Comparison of ENCODE assay signal across 22 cellular contexts in the genomic region with DNA sequence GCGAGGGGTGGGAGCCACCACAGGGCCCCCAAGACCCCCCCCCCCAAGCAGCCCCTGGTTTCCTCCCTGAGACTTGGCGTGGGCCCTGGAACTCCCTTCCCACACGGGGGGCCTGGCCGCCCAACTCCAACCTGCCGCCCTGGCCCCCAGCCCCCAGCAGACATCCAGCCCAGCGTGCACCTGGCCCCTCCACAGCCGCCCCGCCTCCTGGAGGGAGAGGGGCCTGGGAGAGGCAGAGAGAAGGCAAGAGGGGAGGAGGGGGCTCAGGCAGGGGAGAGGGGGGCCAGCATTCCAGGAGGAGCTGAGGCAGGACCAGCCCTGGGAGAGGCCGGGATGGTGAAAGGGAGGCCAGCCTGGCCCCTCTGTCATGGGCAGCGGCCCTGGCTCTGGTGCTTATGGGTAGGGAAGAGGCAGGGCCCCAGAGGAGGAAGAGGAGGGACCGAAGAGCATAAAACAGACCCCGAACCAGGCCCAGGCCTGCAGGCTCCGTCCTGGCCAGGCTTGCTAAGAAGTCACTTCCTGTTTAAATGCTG. TPM values are rescaled to one million over a fixed set of nuclear protein-coding genes. Genes with fewer than 3 reads are reported as not detected.
DNase-seq lines count a peak whose midpoint lies in the region; ATAC-seq and TF ChIP-seq lines count a peak whose summit lies in the region.
"Had no signal": no experiment of that assay in that cellular context is flagged by ENCODE, and none has a peak within 500 bp of the region (broad histone marks: within the 10 kb centered on the region; RNA-seq: fewer than 3 reads in every experiment).

No MANE protein-coding gene starts in this region.

- H3K27ac Mint-ChIP-seq in activated CD8-positive, alpha-beta memory T cell treated with anti-CD3 and anti-CD28 coated beads, Interleukin-2, amount 10 ng/mL, durations not matched to agents 7 days and 5 days: no peak overlapping the region
- no peak overlapping the region for H3K27ac Mint-ChIP-seq in activated naive CD8-positive, alpha-beta T cell treated with anti-CD3 and anti-CD28 coated beads, Interleukin-2, amount 50 U/mL, for 24 hours
- H3K27ac Mint-ChIP-seq: activated naive CD8-positive, alpha-beta T cell; effector memory CD8-positive, alpha-beta T cell; neural progenitor cell; T-helper 17 cell had no signal

- TF ChIP-seq POLR2A in body of pancreas (IDR thresholded peaks at IDR 0.05): no peak

- H4K20me1 ChIP-seq in osteoblast (ENCODE audit: insufficient read depth, low read length): peaks cover 40% of the 10 kb centered on the region

- intact Hi-C loops in body of pancreas (cut with DNase I): no loop called here
- intact Hi-C loops in upper lobe of right lung (cut with DNase I): no loop called here

- H3K9me3 Mint-ChIP-seq in activated CD8-positive, alpha-beta memory T cell treated with anti-CD3 and anti-CD28 coated beads, Interleukin-2, amount 10 ng/mL, durations not matched to agents 7 days and 5 days (ENCODE audit: low read depth): no peaks in the 10 kb centered on the region
- no peaks in the 10 kb centered on the region for H3K9me3 Mint-ChIP-seq in activated naive CD8-positive, alpha-beta T cell treated with anti-CD3 and anti-CD28 coated beads, Interleukin-2, amount 50 U/mL, for 24 hours
- H3K9me3 Mint-ChIP-seq: effector memory CD8-positive, alpha-beta T cell had no signal

- TF ChIP-seq CTCF in body of pancreas (IDR thresholded peaks at IDR 0.05) (no peak), osteoblast (IDR thresholded peaks at IDR 0.05; ENCODE audit: extremely low read depth, low read depth, low read length) (no peak), upper lobe of right lung (IDR thresholded peaks at IDR 0.05) (no peak)

- H3K4me1 Mint-ChIP-seq in activated CD8-positive, alpha-beta memory T cell treated with anti-CD3 and anti-CD28 coated beads, Interleukin-2, amount 10 ng/mL, durations not matched to agents 7 days and 5 days: peaks cover 4% of the 10 kb centered on the region
- H3K4me1 Mint-ChIP-seq in activated naive CD8-positive, alpha-beta T cell treated with anti-CD3 and anti-CD28 coated beads, Interleukin-2, amount 50 U/mL, for 24 hours: no peaks in the 10 kb centered on the region
- H3K4me1 Mint-ChIP-seq: neural progenitor cell, T-helper 17 cell had no signal

- peak; percentile 15 for ATAC-seq in body of pancreas
- no peak for ATAC-seq in upper lobe of right lung
- ATAC-seq in activated CD8-positive, alpha-beta memory T cell treated with anti-CD3 and anti-CD28 coated beads, Interleukin-2, amount 10 ng/mL, durations not matched to agents 7 days and 5 days: no peak
- no peak for ATAC-seq in activated naive CD8-positive, alpha-beta T cell treated with anti-CD3 and anti-CD28 coated beads, Interleukin-2, amount 50 U/mL, for 24 hours
- ATAC-seq: effector memory CD8-positive, alpha-beta T cell; gastrocnemius medialis; T-helper 17 cell had no signal

- H3K4me3 ChIP-seq in H7 (ENCODE audit: insufficient read depth, low read depth, low read length) (no peak overlapping the region), body of pancreas (no peak overlapping the region), osteoblast (ENCODE audit: insufficient read depth, low read length) (no peak overlapping the region), upper lobe of right lung (no peak overlapping the region)
- H3K4me3 ChIP-seq: gastrocnemius medialis, GM23248, lung, neural progenitor cell, stomach had no signal

- peak; percentile 70 for DNase-seq in H7
- no peak for DNase-seq in body of pancreas
- DNase-seq in osteoblast (ENCODE audit: insufficient read length, low spot score, missing footprints): peak; percentile 84
- DNase-seq in upper lobe of right lung: peak; percentile 60
- DNase-seq in NCI-H1694 treated with DMSO at 0.1 percent for 48 hours (lab: John Stamatoyannopoulos, UW): no peak
- no peak for DNase-seq in activated CD8-positive, alpha-beta memory T cell treated with anti-CD3 and anti-CD28 coated beads, Interleukin-2, amount 10 ng/mL, durations not matched to agents 7 days and 5 days
- DNase-seq in activated naive CD8-positive, alpha-beta T cell treated with anti-CD3 and anti-CD28 coated beads, Interleukin-2, amount 50 U/mL, for 24 hours: no peak
- DNase-seq: activated CD4-positive, alpha-beta T cell treated with anti-CD3 and anti-CD28 coated beads for 48 hours; AML-193; cerebellar nuclear complex; DND-41; effector memory CD8-positive, alpha-beta T cell; GM23248; NCI-H1105 treated with DMSO at 0.1 percent for 48 hours; stimulated activated CD4-positive, alpha-beta T cell treated with anti-CD3 and anti-CD28 coated beads, Interleukin-12 subunit alpha, Interleukin-12 subunit beta, amount 100 ng/mL, for 4 hours; stomach; T-helper 17 cell had no signal

- H3K4me1 ChIP-seq in body of pancreas (no peaks in the 10 kb centered on the region), osteoblast (ENCODE audit: insufficient read depth, low read length) (peaks cover 7% of the 10 kb centered on the region), upper lobe of right lung (no peaks in the 10 kb centered on the region)
- H3K4me1 ChIP-seq: gastrocnemius medialis, neural progenitor cell had no signal

- H3K27ac ChIP-seq in body of pancreas (no peak overlapping the region), osteoblast (ENCODE audit: low read depth, low read length) (no peak overlapping the region), upper lobe of right lung (peak overlapping the region; percentile 11)
- H3K27ac ChIP-seq: gastrocnemius medialis, GM23248, neural progenitor cell had no signal

- H3K36me3 Mint-ChIP-seq in activated CD8-positive, alpha-beta memory T cell treated with anti-CD3 and anti-CD28 coated beads, Interleukin-2, amount 10 ng/mL, durations not matched to agents 7 days and 5 days: no peaks in the 10 kb centered on the region
- no peaks in the 10 kb centered on the region for H3K36me3 Mint-ChIP-seq in activated naive CD8-positive, alpha-beta T cell treated with anti-CD3 and anti-CD28 coated beads, Interleukin-2, amount 50 U/mL, for 24 hours (ENCODE audit: low read depth)

- H3K27me3 Mint-ChIP-seq in activated CD8-positive, alpha-beta memory T cell treated with anti-CD3 and anti-CD28 coated beads, Interleukin-2, amount 10 ng/mL, durations not matched to agents 7 days and 5 days: no peaks in the 10 kb centered on the region
- H3K27me3 Mint-ChIP-seq in activated naive CD8-positive, alpha-beta T cell treated with anti-CD3 and anti-CD28 coated beads, Interleukin-2, amount 50 U/mL, for 24 hours: no peaks in the 10 kb centered on the region
- H3K27me3 Mint-ChIP-seq: activated naive CD8-positive, alpha-beta T cell; effector memory CD8-positive, alpha-beta T cell; T-helper 17 cell had no signal

- H3K4me3 Mint-ChIP-seq in activated CD8-positive, alpha-beta memory T cell treated with anti-CD3 and anti-CD28 coated beads, Interleukin-2, amount 10 ng/mL, durations not matched to agents 7 days and 5 days: no peak overlapping the region
- no peak overlapping the region for H3K4me3 Mint-ChIP-seq in activated naive CD8-positive, alpha-beta T cell treated with anti-CD3 and anti-CD28 coated beads, Interleukin-2, amount 50 U/mL, for 24 hours
- H3K4me3 Mint-ChIP-seq: activated naive CD8-positive, alpha-beta T cell; neural progenitor cell; T-helper 17 cell had no signal

- 89 to 92% methylated on average over 5 to 8 of the region's 13 CpGs for WGBS in body of pancreas, 2 donors

- H2AFZ ChIP-seq in osteoblast (ENCODE audit: low read length): no peak overlapping the region
- H2AFZ ChIP-seq: GM23248, neural progenitor cell had no signal

- CTCF ChIA-PET in activated CD8-positive, alpha-beta memory T cell treated with anti-CD3 and anti-CD28 coated beads, Interleukin-2, amount 10 ng/mL, durations not matched to agents 7 days and 5 days (lab: Charles Lee): no interaction called here

- no peaks in the 10 kb centered on the region for H3K27me3 ChIP-seq in H7 (ENCODE audit: control insufficient read depth, insufficient read depth, low read length)
- no peaks in the 10 kb centered on the region for H3K27me3 ChIP-seq in body of pancreas
- H3K27me3 ChIP-seq in osteoblast (ENCODE audit: insufficient read depth, low read length): no peaks in the 10 kb centered on the region
- no peaks in the 10 kb centered on the region for H3K27me3 ChIP-seq in upper lobe of right lung
- H3K27me3 ChIP-seq: gastrocnemius medialis, neural progenitor cell, stomach had no signal

- no peaks in the 10 kb centered on the region for H3K9me3 ChIP-seq in body of pancreas
- H3K9me3 ChIP-seq in osteoblast (ENCODE audit: low read depth, low read length): no peaks in the 10 kb centered on the region
- H3K9me3 ChIP-seq in upper lobe of right lung: no peaks in the 10 kb centered on the region
- H3K9me3 ChIP-seq: gastrocnemius medialis, stomach had no signal

- no peak overlapping the region for H3K4me2 ChIP-seq in osteoblast (ENCODE audit: insufficient read depth, low read length)
- H3K4me2 ChIP-seq: neural progenitor cell had no signal

- H3K36me3 ChIP-seq in H7 (replicated peaks; ENCODE audit: control insufficient read depth, insufficient read depth, low read length): peaks cover 2% of the 10 kb centered on the region
- H3K36me3 ChIP-seq in body of pancreas (replicated peaks in 1 of 2; ENCODE audit: insufficient read depth in 1 of 2, low read depth in 2 of 2): peaks cover 0 to 10% of the 10 kb centered on the region in 2 donors
- H3K36me3 ChIP-seq in osteoblast (ENCODE audit: insufficient read depth, low read length): peaks cover 55% of the 10 kb centered on the region
- peaks cover 47% of the 10 kb centered on the region for H3K36me3 ChIP-seq in upper lobe of right lung
- H3K36me3 ChIP-seq: neural progenitor cell had no signal

- peaks cover 2% of the 10 kb centered on the region for H3K79me2 ChIP-seq in osteoblast (ENCODE audit: insufficient read depth, low read length)

RNA-seq across cellular contexts. Expression of gene IL34, which starts 16.7 kb away (rescaled TPM):
- 8.5 and 8.8 TPM in 2 replicates for total RNA-seq in H7 (2014; rRNA removed; shearing (Covaris generic))
- 1 to 10 TPM in 1 of 2 donors, under 1 TPM in 1; 0.78 to 3.0 TPM for total RNA-seq in body of pancreas
- 5.6 and 9.4 TPM in 2 replicates for total RNA-seq in osteoblast
- total RNA-seq in upper lobe of right lung: 3.3 TPM
- total RNA-seq in activated CD8-positive, alpha-beta memory T cell treated with anti-CD3 and anti-CD28 coated beads, Interleukin-2, amount 10 ng/mL, durations not matched to agents 7 days and 5 days: not detected
- total RNA-seq: GM23248, NCI-H460 had no signal

RNA-seq across cellular contexts. Expression of gene MTSS2, which starts 22.8 kb away (rescaled TPM):
- total RNA-seq in H7 (2014; rRNA removed; shearing (Covaris generic)): 30.7 and 44.8 TPM in 2 replicates
- 10 to 100 TPM in 1 of 2 donors, 1 to 10 TPM in 1; 8.8 to 23.4 TPM for total RNA-seq in body of pancreas
- total RNA-seq in osteoblast: 54.2 and 56.5 TPM in 2 replicates
- total RNA-seq in upper lobe of right lung: 81.3 TPM
- total RNA-seq in activated CD8-positive, alpha-beta memory T cell treated with anti-CD3 and anti-CD28 coated beads, Interleukin-2, amount 10 ng/mL, durations not matched to agents 7 days and 5 days: 1 to 10 TPM; 1.4 to 1.7 TPM

Comparison
In these comparisons a context has a peak if more than half of its experiments do, and no peak if none do; other contexts are left out.
1. DNase-seq: peak in H7 (single experiment), osteoblast (single experiment) and upper lobe of right lung (single experiment); none in body of pancreas (0 of 4), NCI-H1694 treated with DMSO at 0.1 percent for 48 hours (single experiment), activated CD8-positive, alpha-beta memory T cell treated with anti-CD3 and anti-CD28 coated beads, Interleukin-2, amount 10 ng/mL, durations not matched to agents 7 days and 5 days (single experiment) and activated naive CD8-positive, alpha-beta T cell treated with anti-CD3 and anti-CD28 coated beads, Interleukin-2, amount 50 U/mL, for 24 hours (single experiment).